ENCODE assay signal across 16 cellular contexts in genomic region chr6:97009781-97010492, GRCh38.
DNase-seq lines count a peak whose midpoint lies in the region; ATAC-seq lines count a peak whose summit lies in the region.
"Had no signal": no experiment of that assay in that cellular context is flagged by ENCODE, and none has a peak within 500 bp of the region (broad histone marks: within the 10 kb centered on the region; RNA-seq: fewer than 3 reads in every experiment).

No MANE protein-coding gene starts in this region.

- H3K9me3 Mint-ChIP-seq in activated naive CD4-positive, alpha-beta T cell treated with anti-CD3 and anti-CD28 coated beads, Interleukin-2, amount 50 U/mL, for 72 hours = peaks cover 2% of the 10 kb centered on the region in 2 donors

- no peak for ATAC-seq in HG02840 (IDR thresholded peaks at IDR 0.05; ENCODE audit: low FRiP score, unreplicated experiment)
- ATAC-seq in activated naive CD4-positive, alpha-beta T cell treated with anti-CD3 and anti-CD28 coated beads, Interleukin-2, amount 50 U/mL, for 72 hours = no peak
- ATAC-seq: K562 had no signal

- no peak overlapping the region for H3K27ac Mint-ChIP-seq in activated naive CD4-positive, alpha-beta T cell treated with anti-CD3 and anti-CD28 coated beads, Interleukin-2, amount 50 U/mL, for 72 hours

- peak overlapping the region; percentile 96 for H3K27ac ChIP-seq in caudate nucleus (ENCODE audit: low read depth, low read length)
- H3K27ac ChIP-seq: BLaER1 treated with 17β-estradiol and CSF1 and Interleukin-3, amounts not matched to agents 10 nM and 100 nM had no signal

- H3K36me3 Mint-ChIP-seq in activated naive CD4-positive, alpha-beta T cell treated with anti-CD3 and anti-CD28 coated beads, Interleukin-2, amount 50 U/mL, for 72 hours = peaks cover 2 to 9% of the 10 kb centered on the region in 2 donors

- DNase-seq in COLO829 (ENCODE audit: low spot score) (peak; percentile 59), caudate nucleus (lab: John Stamatoyannopoulos, UW) (peak in 47 of 61 donors; percentile 4 to 86 (median 47)), hypothalamus (lab: John Stamatoyannopoulos, UW) (peak in 28 of 51 donors; percentile 6 to 81 (median 44)), putamen (ENCODE audit: low spot score) (peak; percentile 90), GM19238 (ENCODE audit: insufficient read length, low spot score) (no peak), RPMI8226 (no peak)
- no peak for DNase-seq in activated naive CD4-positive, alpha-beta T cell treated with anti-CD3 and anti-CD28 coated beads, Interleukin-2, amount 50 U/mL, for 72 hours (ENCODE audit: low spot score in 2 of 2)
- DNase-seq: DMS153, NCI-H1436, NCI-H2029 treated with DMSO at 0.1 percent for 48 hours, NCI-H2171 treated with DMSO at 0.1 percent for 48 hours, NCI-H510A treated with DMSO at 0.1 percent for 48 hours, NCI-H82 had no signal

Comparison
In these comparisons a context has a peak if more than half of its experiments do, and no peak if none do; other contexts are left out.
1. DNase-seq: peak in COLO829 (single experiment), caudate nucleus (47 of 61), hypothalamus (28 of 51) and putamen (single experiment); none in activated naive CD4-positive, alpha-beta T cell treated with anti-CD3 and anti-CD28 coated beads, Interleukin-2, amount 50 U/mL, for 72 hours (0 of 2), GM19238 (single experiment) and RPMI8226 (single experiment).